7 cellular contexts compared by ENCODE assay signal in the genomic region with DNA sequence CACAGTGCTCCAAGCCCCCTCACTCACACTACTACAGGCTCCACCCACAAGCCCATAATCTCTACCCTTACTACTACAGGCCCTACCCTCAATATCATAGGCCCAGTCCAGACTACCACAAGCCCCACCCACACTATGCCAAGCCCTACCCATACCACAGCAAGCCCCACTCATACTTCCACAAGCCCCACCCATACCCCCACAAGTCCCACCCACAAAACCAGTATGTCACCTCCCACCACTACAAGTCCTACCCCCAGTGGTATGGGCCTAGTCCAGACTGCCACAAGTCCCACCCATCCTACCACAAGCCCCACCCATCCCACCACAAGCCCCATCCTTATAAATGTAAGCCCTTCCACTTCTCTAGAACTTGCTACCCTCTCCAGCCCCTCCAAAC. TPM values are rescaled to one million over a fixed set of nuclear protein-coding genes. Genes with fewer than 3 reads are reported as not detected.
A peak's percentile ranks its signal among the peaks of the same experiment; 100 is the strongest.
DNase-seq lines count a peak whose midpoint lies in the region; ATAC-seq, FAIRE-seq and TF ChIP-seq lines count a peak whose summit lies in the region.

No MANE protein-coding gene starts in this region.

- no peaks in the 10 kb centered on the region for H3K9me3 Mint-ChIP-seq in activated CD8-positive, alpha-beta memory T cell treated with anti-CD3 and anti-CD28 coated beads, Interleukin-2, amount 10 ng/mL, durations not matched to agents 7 days and 5 days (ENCODE audit: low read depth)

- H3K27ac Mint-ChIP-seq in activated CD8-positive, alpha-beta memory T cell treated with anti-CD3 and anti-CD28 coated beads, Interleukin-2, amount 10 ng/mL, durations not matched to agents 7 days and 5 days = peak overlapping the region; percentile 76

- CTCF ChIA-PET in activated CD8-positive, alpha-beta memory T cell treated with anti-CD3 and anti-CD28 coated beads, Interleukin-2, amount 10 ng/mL, durations not matched to agents 7 days and 5 days (lab: Charles Lee) = interaction anchor here (1.3 to 15.1 kb wide), 2 partner anchors 24 to 103 kb away, joined by 4 to 252 read pairs; a partner anchor contains a TSS

- no peak for TF ChIP-seq CTCF in fibroblast of mammary gland (conservative IDR thresholded peaks at IDR 0.05; ENCODE audit: control insufficient read depth, insufficient read depth, low read depth, low read length)

- peaks cover 34% of the 10 kb centered on the region for H3K4me1 Mint-ChIP-seq in activated CD8-positive, alpha-beta memory T cell treated with anti-CD3 and anti-CD28 coated beads, Interleukin-2, amount 10 ng/mL, durations not matched to agents 7 days and 5 days

- peak; percentile 86 for ATAC-seq in activated CD8-positive, alpha-beta memory T cell treated with anti-CD3 and anti-CD28 coated beads, Interleukin-2, amount 10 ng/mL, durations not matched to agents 7 days and 5 days

- DNase-seq in GM19239 (ENCODE audit: insufficient read length, low spot score) (peak; percentile 81), NCI-H82 (lab: John Stamatoyannopoulos, UW) (peak; percentile 71), fibroblast of mammary gland (ENCODE audit: low read depth) (peak; percentile 84), OCI-M2 (lab: John Stamatoyannopoulos, UW; ENCODE audit: unreplicated experiment) (no peak), mucosa of gallbladder (ENCODE audit: low spot score) (no peak)
- peak; percentile 96 for DNase-seq in activated CD8-positive, alpha-beta memory T cell treated with anti-CD3 and anti-CD28 coated beads, Interleukin-2, amount 10 ng/mL, durations not matched to agents 7 days and 5 days
- peak in 2 of 3 donors; percentile 39 to 53 for DNase-seq in stimulated activated CD4-positive, alpha-beta T cell treated with anti-CD3 and anti-CD28 coated beads, TNF-alpha, amount 100 ng/mL, for 1 hour (ENCODE audit: low read depth in 3 of 3, low spot score in 1 of 3)

- H3K27me3 Mint-ChIP-seq in activated CD8-positive, alpha-beta memory T cell treated with anti-CD3 and anti-CD28 coated beads, Interleukin-2, amount 10 ng/mL, durations not matched to agents 7 days and 5 days = no peaks in the 10 kb centered on the region

- H3K4me3 Mint-ChIP-seq in activated CD8-positive, alpha-beta memory T cell treated with anti-CD3 and anti-CD28 coated beads, Interleukin-2, amount 10 ng/mL, durations not matched to agents 7 days and 5 days = no peak overlapping the region

- no peak overlapping the region for H3K4me3 ChIP-seq in fibroblast of mammary gland (ENCODE audit: control insufficient read depth, low read depth, low read length)

- FAIRE-seq in GM19239 (lab: Jason Lieb, UNC) = peak; percentile 91

- peaks cover 4% of the 10 kb centered on the region for H3K36me3 Mint-ChIP-seq in activated CD8-positive, alpha-beta memory T cell treated with anti-CD3 and anti-CD28 coated beads, Interleukin-2, amount 10 ng/mL, durations not matched to agents 7 days and 5 days

RNA-seq across cellular contexts. Expression of a gene that starts 13.8 kb away (rescaled TPM):
- 10 to 100 TPM; 14.3 to 17.8 TPM for total RNA-seq in activated CD8-positive, alpha-beta memory T cell treated with anti-CD3 and anti-CD28 coated beads, Interleukin-2, amount 10 ng/mL, durations not matched to agents 7 days and 5 days
- 70.6 TPM for total RNA-seq in mucosa of gallbladder

RNA-seq across cellular contexts. Expression of a gene that starts 19.9 kb away (rescaled TPM):
- total RNA-seq in activated CD8-positive, alpha-beta memory T cell treated with anti-CD3 and anti-CD28 coated beads, Interleukin-2, amount 10 ng/mL, durations not matched to agents 7 days and 5 days = 10 to 100 TPM; 74.0 to 81.8 TPM
- 39.8 TPM for total RNA-seq in mucosa of gallbladder

RNA-seq across cellular contexts. Expression of a gene that starts 59.1 kb away (rescaled TPM):
- total RNA-seq in activated CD8-positive, alpha-beta memory T cell treated with anti-CD3 and anti-CD28 coated beads, Interleukin-2, amount 10 ng/mL, durations not matched to agents 7 days and 5 days = not detected
- total RNA-seq in mucosa of gallbladder = not detected

Comparison
In these comparisons a context has a peak if more than half of its experiments do, and no peak if none do; other contexts are left out.
1. DNase-seq: peak in GM19239 (single experiment), NCI-H82 (single experiment), activated CD8-positive, alpha-beta memory T cell treated with anti-CD3 and anti-CD28 coated beads, Interleukin-2, amount 10 ng/mL, durations not matched to agents 7 days and 5 days (single experiment), fibroblast of mammary gland (single experiment) and stimulated activated CD4-positive, alpha-beta T cell treated with anti-CD3 and anti-CD28 coated beads, TNF-alpha, amount 100 ng/mL, for 1 hour (2 of 3); none in OCI-M2 (single experiment) and mucosa of gallbladder (single experiment).